In the genomic region with DNA sequence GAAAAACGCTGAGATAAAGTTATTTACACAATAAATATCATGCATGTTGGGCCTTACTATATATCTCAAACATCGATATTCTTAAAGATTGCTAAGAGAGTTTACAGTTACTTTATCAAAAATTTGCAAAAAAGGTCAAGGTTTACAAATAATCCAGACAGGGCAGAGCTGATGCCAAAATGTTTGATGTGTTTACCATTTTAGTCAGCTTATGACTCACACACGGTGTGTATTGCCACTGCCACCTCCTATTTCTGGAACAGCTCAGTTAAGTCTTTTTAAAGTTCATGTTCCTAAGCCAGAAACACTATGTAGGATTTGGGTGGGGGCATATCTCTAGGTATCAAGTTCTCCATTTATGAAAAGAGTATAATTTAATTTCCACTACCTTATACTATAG, we compare ENCODE assay signal across 10 cellular contexts.
A peak's percentile ranks its signal among the peaks of the same experiment; 100 is the strongest.
DNase-seq lines count a peak whose midpoint lies in the region; ATAC-seq lines count a peak whose summit lies in the region.
"Had no signal": no experiment of that assay in that cellular context is flagged by ENCODE, and none has a peak within 500 bp of the region (broad histone marks: within the 10 kb centered on the region; RNA-seq: fewer than 3 reads in every experiment).

No MANE protein-coding gene starts in this region.

- peaks cover 62% of the 10 kb centered on the region for H3K4me1 Mint-ChIP-seq in activated naive CD8-positive, alpha-beta T cell treated with anti-CD3 and anti-CD28 coated beads for 36 hours

- no peaks in the 10 kb centered on the region for H3K27me3 Mint-ChIP-seq in activated naive CD8-positive, alpha-beta T cell treated with anti-CD3 and anti-CD28 coated beads for 36 hours
- H3K27me3 Mint-ChIP-seq: naive thymus-derived CD8-positive, alpha-beta T cell had no signal

- ATAC-seq in left cardiac atrium: peak; percentile 87 to 93
- ATAC-seq in HG03439 (IDR thresholded peaks at IDR 0.05; ENCODE audit: unreplicated experiment): no peak
- no peak for ATAC-seq in HG03045 (IDR thresholded peaks at IDR 0.05; ENCODE audit: unreplicated experiment)

- intact Hi-C loops in left cardiac atrium (cut with DNase I): no loop called here

- H3K36me3 Mint-ChIP-seq in activated naive CD8-positive, alpha-beta T cell treated with anti-CD3 and anti-CD28 coated beads for 36 hours: peaks cover 76% of the 10 kb centered on the region

- H3K4me3 Mint-ChIP-seq in activated naive CD8-positive, alpha-beta T cell treated with anti-CD3 and anti-CD28 coated beads for 36 hours: no peak overlapping the region

- peak; percentile 70 for DNase-seq in A172 (ENCODE audit: low spot score)
- peak; percentile 39 for DNase-seq in H4 (ENCODE audit: low spot score)
- DNase-seq in activated naive CD8-positive, alpha-beta T cell treated with anti-CD3 and anti-CD28 coated beads for 36 hours: no peak
- no peak for DNase-seq in left cardiac atrium
- DNase-seq in DMS114 treated with DMSO at 0.1 percent for 48 hours (lab: John Stamatoyannopoulos, UW; ENCODE audit: unreplicated experiment): no peak
- no peak for DNase-seq in NCI-H510A treated with DMSO at 0.1 percent for 48 hours (lab: John Stamatoyannopoulos, UW)
- DNase-seq: naive thymus-derived CD8-positive, alpha-beta T cell; NCI-H2171 treated with DMSO at 0.1 percent for 48 hours had no signal

- H3K9me3 Mint-ChIP-seq in activated naive CD8-positive, alpha-beta T cell treated with anti-CD3 and anti-CD28 coated beads for 36 hours: no peaks in the 10 kb centered on the region

- peak overlapping the region; percentile 51 for H3K27ac Mint-ChIP-seq in activated naive CD8-positive, alpha-beta T cell treated with anti-CD3 and anti-CD28 coated beads for 36 hours

Comparison
In these comparisons a context has a peak if more than half of its experiments do, and no peak if none do; other contexts are left out.
1. DNase-seq: peak in A172 (single experiment) and H4 (single experiment); none in activated naive CD8-positive, alpha-beta T cell treated with anti-CD3 and anti-CD28 coated beads for 36 hours (single experiment), left cardiac atrium (single experiment), DMS114 treated with DMSO at 0.1 percent for 48 hours (single experiment) and NCI-H510A treated with DMSO at 0.1 percent for 48 hours (single experiment).
2. ATAC-seq: peak in left cardiac atrium (2 of 2); none in HG03439 (single experiment) and HG03045 (single experiment).